ENCODE assay signal across 17 cellular contexts in the genomic region with DNA sequence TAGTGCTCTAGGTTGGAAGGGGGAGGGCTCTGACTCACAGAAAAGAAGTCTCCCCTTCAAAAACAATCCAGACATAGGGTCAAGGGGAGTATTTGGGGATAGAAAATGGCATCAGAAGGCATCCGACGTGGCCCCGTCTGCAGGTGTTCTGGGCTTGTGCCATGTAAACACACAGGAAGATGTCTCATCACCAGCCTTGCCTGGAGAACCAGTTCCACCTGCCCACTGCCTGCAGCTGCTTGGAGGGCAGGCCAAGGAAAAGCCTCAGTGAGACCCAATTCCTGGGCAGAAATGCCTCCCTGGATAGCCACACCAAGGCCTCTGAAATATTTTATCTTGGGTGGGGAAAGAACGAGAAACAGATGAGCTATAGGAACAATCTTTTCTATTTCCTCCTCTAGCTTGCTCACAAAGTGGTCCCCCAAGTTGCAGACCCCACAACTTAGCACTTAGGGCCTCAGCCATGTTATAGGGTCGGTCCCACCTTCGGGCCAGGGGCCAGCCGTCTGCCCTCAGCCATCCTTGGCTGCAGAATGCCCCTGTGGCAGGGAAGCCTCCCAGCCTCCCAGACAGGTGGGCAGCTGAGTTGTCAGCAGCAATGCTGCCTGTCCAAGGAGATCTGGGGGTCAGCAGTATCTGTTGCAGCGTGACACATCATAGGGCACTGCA. TPM values are rescaled to one million over a fixed set of nuclear protein-coding genes. Genes with fewer than 3 reads are reported as not detected.
DNase-seq lines count a peak whose midpoint lies in the region; ATAC-seq, FAIRE-seq and TF ChIP-seq lines count a peak whose summit lies in the region.
"Had no signal": no experiment of that assay in that cellular context is flagged by ENCODE, and none has a peak within 500 bp of the region (broad histone marks: within the 10 kb centered on the region; RNA-seq: fewer than 3 reads in every experiment).

No MANE protein-coding gene starts in this region.

- H3K4me3 Mint-ChIP-seq in CD4-positive, alpha-beta memory T cell: no peak overlapping the region
- H3K4me3 Mint-ChIP-seq: activated CD8-positive, alpha-beta T cell treated with anti-CD3 and anti-CD28 coated beads for 36 hours; activated T-helper 17 cell treated with anti-CD3 and anti-CD28 coated beads, Interleukin-2, amount 50 U/mL, for 72 hours; effector memory CD8-positive, alpha-beta T cell; memory B cell had no signal

- peak overlapping the region in 1 of 2 donors; percentile 6 for H3K9ac ChIP-seq in colonic mucosa (ENCODE audit: low read depth in 2 of 2, low read length in 2 of 2)

- H3K4me1 Mint-ChIP-seq in CD4-positive, alpha-beta memory T cell: peaks cover 26 to 46% (median 39%) of the 10 kb centered on the region in 4 donors

- CTCF ChIA-PET in CD4-positive, alpha-beta memory T cell (lab: Charles Lee; ENCODE audit: partially characterized antibody): interaction anchor here (1.3 kb wide), 1 partner anchor 173 kb away, joined by 3 read pairs; no protein-coding TSS in a partner anchor

- no peak for FAIRE-seq in pancreas (lab: Jason Lieb, UNC)

- H3K4me3 ChIP-seq in CD4-positive, alpha-beta memory T cell (ENCODE audit: low read length in 2 of 2): no peak overlapping the region
- H3K4me3 ChIP-seq in colonic mucosa: no peak overlapping the region
- H3K4me3 ChIP-seq in pancreas: no peak overlapping the region
- no peak overlapping the region for H3K4me3 ChIP-seq in MG63
- H3K4me3 ChIP-seq: gastrocnemius medialis, ovary, thyroid gland had no signal

- ATAC-seq in pancreas (peak; percentile 34 to 53 (median 48)), HG03159 (IDR thresholded peaks at IDR 0.05; ENCODE audit: unreplicated experiment) (no peak), GM21723 (IDR thresholded peaks at IDR 0.05; ENCODE audit: unreplicated experiment) (no peak)
- ATAC-seq: activated CD8-positive, alpha-beta T cell treated with anti-CD3 and anti-CD28 coated beads for 36 hours; activated T-helper 17 cell treated with anti-CD3 and anti-CD28 coated beads, Interleukin-2, amount 50 U/mL, for 72 hours; effector memory CD8-positive, alpha-beta T cell; gastrocnemius medialis had no signal

- 68 to 70% methylated on average over 8 of the region's 8 CpGs for WGBS in pancreas, 2 donors

- H3K4me1 ChIP-seq in CD4-positive, alpha-beta memory T cell (ENCODE audit: insufficient read depth, low read length): peaks cover 36% of the 10 kb centered on the region
- H3K4me1 ChIP-seq in colonic mucosa: no peaks in the 10 kb centered on the region
- H3K4me1 ChIP-seq in pancreas: peaks cover 0 to 13% (median 0%) of the 10 kb centered on the region in 3 donors

- no peaks in the 10 kb centered on the region for H3K36me3 Mint-ChIP-seq in CD4-positive, alpha-beta memory T cell
- H3K36me3 Mint-ChIP-seq: memory B cell had no signal

- no peaks in the 10 kb centered on the region for H3K9me3 ChIP-seq in CD4-positive, alpha-beta memory T cell (ENCODE audit: control insufficient read depth in 1 of 2, low read length in 2 of 2)
- no peaks in the 10 kb centered on the region for H3K9me3 ChIP-seq in colonic mucosa
- H3K9me3 ChIP-seq in pancreas: no peaks in the 10 kb centered on the region
- no peaks in the 10 kb centered on the region for H3K9me3 ChIP-seq in MG63
- H3K9me3 ChIP-seq: gastrocnemius medialis, ovary, thyroid gland had no signal

- intact Hi-C loops in CD4-positive, alpha-beta memory T cell (cut with micrococcal nuclease): loop anchor here (10.0 kb wide), 1 partner anchor 57 kb away; a partner anchor contains a TSS
- intact Hi-C loops in colonic mucosa (cut with DNase I) (no loop called here), pancreas (cut with DNase I) (no loop called here)

- no peaks in the 10 kb centered on the region for H3K27me3 ChIP-seq in CD4-positive, alpha-beta memory T cell (ENCODE audit: insufficient read depth, low read length)
- H3K27me3 ChIP-seq in colonic mucosa: no peaks in the 10 kb centered on the region
- no peaks in the 10 kb centered on the region for H3K27me3 ChIP-seq in pancreas
- peaks cover 4% of the 10 kb centered on the region; the same call in 1 of the 2 replicates for H3K27me3 ChIP-seq in MG63
- H3K27me3 ChIP-seq: ovary, thyroid gland had no signal

- no peak overlapping the region for H3K27ac ChIP-seq in CD4-positive, alpha-beta memory T cell (ENCODE audit: low read depth, low read length)
- H3K27ac ChIP-seq in colonic mucosa: no peak overlapping the region
- H3K27ac ChIP-seq in pancreas: no peak overlapping the region
- H3K27ac ChIP-seq: gastrocnemius medialis, ovary, thyroid gland had no signal

- H3K27me3 Mint-ChIP-seq in CD4-positive, alpha-beta memory T cell: peaks cover 0 to 1% of the 10 kb centered on the region in 2 donors
- H3K27me3 Mint-ChIP-seq: activated CD8-positive, alpha-beta T cell treated with anti-CD3 and anti-CD28 coated beads for 36 hours; activated T-helper 17 cell treated with anti-CD3 and anti-CD28 coated beads, Interleukin-2, amount 50 U/mL, for 72 hours; memory B cell had no signal

- POLR2A ChIA-PET in CD4-positive, alpha-beta memory T cell (lab: Charles Lee; ENCODE audit: partially characterized antibody): interaction anchor here (3.6 kb wide), 1 partner anchor 76 kb away, joined by 16 read pairs; a partner anchor contains a TSS

- TF ChIP-seq CTCF in colonic mucosa (IDR thresholded peaks at IDR 0.05): no peak
- no peak for TF ChIP-seq CTCF in pancreas (IDR thresholded peaks at IDR 0.05)

- peak overlapping the region in 5 of 7 donors; percentile 52 to 94 (median 71) for H3K27ac Mint-ChIP-seq in CD4-positive, alpha-beta memory T cell
- H3K27ac Mint-ChIP-seq: activated CD8-positive, alpha-beta T cell treated with anti-CD3 and anti-CD28 coated beads for 36 hours; activated T-helper 17 cell treated with anti-CD3 and anti-CD28 coated beads, Interleukin-2, amount 50 U/mL, for 72 hours; memory B cell had no signal

- no peak for DNase-seq in CD4-positive, alpha-beta memory T cell
- DNase-seq in NCI-H2029 (lab: John Stamatoyannopoulos, UW) (peak; percentile 32), colonic mucosa (peak; percentile 57), pancreas (peak in 4 of 6 donors; percentile 26 to 38 (median 31)), Ammon's horn (ENCODE audit: low spot score) (no peak), MG63 (no peak)
- DNase-seq: activated CD8-positive, alpha-beta T cell treated with anti-CD3 and anti-CD28 coated beads for 36 hours; effector memory CD8-positive, alpha-beta T cell; gastrocnemius medialis; IMR-90; NCI-H1436; ovary; thyroid gland had no signal

- H3K36me3 ChIP-seq in CD4-positive, alpha-beta memory T cell (ENCODE audit: insufficient read depth, low read length): no peaks in the 10 kb centered on the region
- H3K36me3 ChIP-seq in colonic mucosa (no peaks in the 10 kb centered on the region), pancreas (no peaks in the 10 kb centered on the region), MG63 (no peaks in the 10 kb centered on the region)
- H3K36me3 ChIP-seq: gastrocnemius medialis, ovary, thyroid gland had no signal

- no peaks in the 10 kb centered on the region for H3K9me3 Mint-ChIP-seq in CD4-positive, alpha-beta memory T cell
- H3K9me3 Mint-ChIP-seq: activated CD8-positive, alpha-beta T cell treated with anti-CD3 and anti-CD28 coated beads for 36 hours; activated T-helper 17 cell treated with anti-CD3 and anti-CD28 coated beads, Interleukin-2, amount 50 U/mL, for 72 hours; effector memory CD8-positive, alpha-beta T cell; memory B cell had no signal

RNA-seq across cellular contexts. Expression of a gene that starts 54.3 kb away (rescaled TPM):
- total RNA-seq in CD4-positive, alpha-beta memory T cell: under 1 TPM; 0.47 to 0.49 TPM
- polyA plus RNA-seq in CD4-positive, alpha-beta memory T cell: under 1 TPM in 1 of 2 donors, not detected in 1; 0.14 TPM
- total RNA-seq in colonic mucosa (10 to 100 TPM; 14.0 to 17.6 TPM), pancreas (10 to 100 TPM; 12.3 to 19.6 (median 16.6) TPM)
- polyA plus RNA-seq in pancreas: 10 to 100 TPM in 1 of 2 donors, 1 to 10 TPM in 1; 9.7 to 18.8 TPM
- 45.2 and 63.9 TPM in 2 replicates for total RNA-seq in MG63 (2014; rRNA removed; shearing (Covaris generic); ENCODE audit: low replicate concordance)

Comparison
In these comparisons a context has a peak if more than half of its experiments do, and no peak if none do; other contexts are left out.
1. DNase-seq: peak in NCI-H2029 (single experiment), colonic mucosa (single experiment) and pancreas (4 of 6); none in CD4-positive, alpha-beta memory T cell (0 of 5), Ammon's horn (single experiment) and MG63 (single experiment).
2. ATAC-seq: peak in pancreas (4 of 4); none in HG03159 (single experiment) and GM21723 (single experiment).
3. RNA of a gene that starts 54.3 kb away (total RNA-seq): 45.2 to 63.9 TPM in MG63, 14.0 to 17.6 TPM in colonic mucosa and 12.3 to 19.6 TPM in pancreas; 0.47 to 0.49 TPM in CD4-positive, alpha-beta memory T cell; every median in the first group is over 4 times any median in the second.